ENCODE assay signal across 10 cellular contexts in genomic region chr9:3962467-3962866, GRCh38.
A peak's percentile ranks its signal among the peaks of the same experiment; 100 is the strongest.
DNase-seq lines count a peak whose midpoint lies in the region; ATAC-seq and TF ChIP-seq lines count a peak whose summit lies in the region.
"Had no signal": no experiment of that assay in that cellular context is flagged by ENCODE, and none has a peak within 500 bp of the region (broad histone marks: within the 10 kb centered on the region; RNA-seq: fewer than 3 reads in every experiment).

No MANE protein-coding gene starts in this region.

- POLR2A ChIA-PET in CD8-positive, alpha-beta memory T cell (lab: Charles Lee), result no interaction called here

- H3K4me1 Mint-ChIP-seq in neural progenitor cell, result peaks cover 48% of the 10 kb centered on the region
- no peaks in the 10 kb centered on the region for H3K4me1 Mint-ChIP-seq in CD8-positive, alpha-beta memory T cell

- H3K27me3 ChIP-seq in neural progenitor cell, result no peaks in the 10 kb centered on the region
- H3K27me3 ChIP-seq in CD8-positive, alpha-beta memory T cell (ENCODE audit: insufficient read depth, low read length, poor library complexity, severe bottlenecking), result no peaks in the 10 kb centered on the region
- H3K27me3 ChIP-seq: neutrophil had no signal

- H3K4me3 Mint-ChIP-seq in neural progenitor cell, result no peak overlapping the region
- H3K4me3 Mint-ChIP-seq in CD8-positive, alpha-beta memory T cell, result no peak overlapping the region

- H4K20me1 ChIP-seq in neural progenitor cell (ENCODE audit: low read depth), result no peaks in the 10 kb centered on the region

- H3F3A ChIP-seq in neural progenitor cell (ENCODE audit: low read depth), result peaks cover 22% of the 10 kb centered on the region

- peaks cover 17% of the 10 kb centered on the region for H3K36me3 Mint-ChIP-seq in neural progenitor cell
- no peaks in the 10 kb centered on the region for H3K36me3 Mint-ChIP-seq in CD8-positive, alpha-beta memory T cell

- no peak overlapping the region for H3K4me3 ChIP-seq in choroid plexus epithelial cell (ENCODE audit: low read depth, low read length)
- no peak overlapping the region for H3K4me3 ChIP-seq in neural progenitor cell
- no peak overlapping the region for H3K4me3 ChIP-seq in CD8-positive, alpha-beta memory T cell (ENCODE audit: low read length)

- no peaks in the 10 kb centered on the region for H3K36me3 ChIP-seq in neural progenitor cell
- H3K36me3 ChIP-seq in CD8-positive, alpha-beta memory T cell (ENCODE audit: insufficient read depth, low read length), result no peaks in the 10 kb centered on the region
- H3K36me3 ChIP-seq: neutrophil had no signal

- H3K27me3 Mint-ChIP-seq in neural progenitor cell (ENCODE audit: insufficient read depth, low read depth), result peaks cover 3% of the 10 kb centered on the region
- H3K27me3 Mint-ChIP-seq in CD8-positive, alpha-beta memory T cell, result peaks cover 7 to 16% of the 10 kb centered on the region in 2 donors

- H2AFZ ChIP-seq in neural progenitor cell (replicated peaks), result no peak overlapping the region

- no peak for ATAC-seq in HG03139 (IDR thresholded peaks at IDR 0.05; ENCODE audit: unreplicated experiment)

- no peak for TF ChIP-seq CTCF in choroid plexus epithelial cell (conservative IDR thresholded peaks at IDR 0.05; ENCODE audit: low read depth, low read length)
- no peak for TF ChIP-seq CTCF in neural progenitor cell (IDR thresholded peaks at IDR 0.05)

- peaks cover under 1% of the 10 kb centered on the region for H3K79me2 ChIP-seq in neural progenitor cell (ENCODE audit: low read depth)

- CTCF ChIA-PET in CD8-positive, alpha-beta memory T cell (lab: Charles Lee), result no interaction called here

- no peak overlapping the region for H3K4me2 ChIP-seq in neural progenitor cell

- DNase-seq in Daoy (ENCODE audit: low read depth), result peak; percentile 37
- DNase-seq in NCI-H2029 treated with DMSO at 0.1 percent for 48 hours (lab: John Stamatoyannopoulos, UW), result peak; percentile 42
- peak; percentile 75 for DNase-seq in choroid plexus epithelial cell (ENCODE audit: low read depth)
- no peak for DNase-seq in neural progenitor cell (ENCODE audit: low spot score)
- no peak for DNase-seq in COLO668 (lab: John Stamatoyannopoulos, UW; ENCODE audit: unreplicated experiment)
- no peak for DNase-seq in CD8-positive, alpha-beta memory T cell
- no peak for DNase-seq in stimulated activated CD4-positive, alpha-beta T cell treated with anti-CD3 and anti-CD28 coated beads, Interleukin-15, amount 100 ng/mL, for 24 hours
- DNase-seq: activated CD8-positive, alpha-beta memory T cell treated with anti-CD3 and anti-CD28 coated beads for 24 hours had no signal

- peak overlapping the region; percentile 19 for H3K27ac ChIP-seq in neural progenitor cell
- no peak overlapping the region for H3K27ac ChIP-seq in CD8-positive, alpha-beta memory T cell (ENCODE audit: low read depth, low read length)
- H3K27ac ChIP-seq: neutrophil had no signal

- peaks cover 49% of the 10 kb centered on the region for H3K4me1 ChIP-seq in neural progenitor cell
- no peaks in the 10 kb centered on the region for H3K4me1 ChIP-seq in CD8-positive, alpha-beta memory T cell (ENCODE audit: insufficient read depth, low read length)

- no peaks in the 10 kb centered on the region for H3K9me3 ChIP-seq in neural progenitor cell (ENCODE audit: low read depth)
- H3K9me3 ChIP-seq in CD8-positive, alpha-beta memory T cell (ENCODE audit: low read length), result no peaks in the 10 kb centered on the region
- H3K9me3 ChIP-seq: neutrophil had no signal

- H3K27ac Mint-ChIP-seq in neural progenitor cell, result peak overlapping the region; percentile 55
- H3K27ac Mint-ChIP-seq in CD8-positive, alpha-beta memory T cell, result no peak overlapping the region

- peaks cover 3% of the 10 kb centered on the region for H3K9me3 Mint-ChIP-seq in neural progenitor cell
- H3K9me3 Mint-ChIP-seq in CD8-positive, alpha-beta memory T cell, result peaks cover 0 to 5% (median 0%) of the 10 kb centered on the region in 5 donors

- no peak overlapping the region for H3K9ac ChIP-seq in neural progenitor cell

Comparison
In these comparisons a context has a peak if more than half of its experiments do, and no peak if none do; other contexts are left out.
1. DNase-seq: peak in Daoy (single experiment), NCI-H2029 treated with DMSO at 0.1 percent for 48 hours (single experiment) and choroid plexus epithelial cell (single experiment); none in neural progenitor cell (single experiment), COLO668 (single experiment), CD8-positive, alpha-beta memory T cell (0 of 5) and stimulated activated CD4-positive, alpha-beta T cell treated with anti-CD3 and anti-CD28 coated beads, Interleukin-15, amount 100 ng/mL, for 24 hours (single experiment).